In genomic region chr7:154412105-154412504, GRCh38 we compare ENCODE assay signal across 27 cellular contexts.
"Had no signal": no experiment of that assay in that cellular context is flagged by ENCODE, and none has a peak within 500 bp of the region (broad histone marks: within the 10 kb centered on the region; RNA-seq: fewer than 3 reads in every experiment).

No MANE protein-coding gene starts in this region.

- DNase-seq: colonic mucosa; cortex of kidney; dermis blood vessel endothelial cell; dorsolateral prefrontal cortex; effector CD4-positive, alpha-beta T cell; effector CD8-positive, alpha-beta T cell; effector memory CD4-positive, alpha-beta T cell; effector memory CD8-positive, alpha-beta T cell; endodermal cell; erythroblast; esophagus squamous epithelium; foreskin fibroblast; foreskin keratinocyte; foreskin melanocyte; gastrocnemius medialis; glutamatergic neuron; head of caudate nucleus; heart left ventricle had no signal

- H3K27me3 ChIP-seq: colonic mucosa, dorsolateral prefrontal cortex, esophagus muscularis mucosa, esophagus squamous epithelium, foreskin keratinocyte, gastrocnemius medialis, gastroesophageal sphincter, heart left ventricle had no signal

- H3K27ac ChIP-seq: colonic mucosa, coronary artery, dorsolateral prefrontal cortex, epithelial cell of prostate, esophagus muscularis mucosa, esophagus squamous epithelium, foreskin keratinocyte, gastrocnemius medialis, gastroesophageal sphincter, heart left ventricle had no signal

- H3K4me3 ChIP-seq: colonic mucosa, coronary artery, dorsolateral prefrontal cortex, esophagus muscularis mucosa, esophagus squamous epithelium, gastrocnemius medialis, gastroesophageal sphincter, heart left ventricle had no signal

- ATAC-seq: effector memory CD8-positive, alpha-beta T cell; esophagus mucosa; foreskin keratinocyte; gastrocnemius medialis; gastroesophageal sphincter; heart left ventricle had no signal

- H3K4me1 ChIP-seq: colonic mucosa, esophagus muscularis mucosa, esophagus squamous epithelium, foreskin keratinocyte, gastrocnemius medialis, gastroesophageal sphincter, heart left ventricle had no signal

- H3K9me3 ChIP-seq: colonic mucosa, esophagus muscularis mucosa, gastrocnemius medialis, gastroesophageal sphincter, heart left ventricle had no signal

- FAIRE-seq: colon, endometrium, endothelial cell of umbilical vein, frontal cortex had no signal

- H3K36me3 ChIP-seq: colonic mucosa, esophagus muscularis mucosa, esophagus squamous epithelium, gastrocnemius medialis, gastroesophageal sphincter, heart left ventricle had no signal
